10 cellular contexts compared by ENCODE assay signal in the genomic region with DNA sequence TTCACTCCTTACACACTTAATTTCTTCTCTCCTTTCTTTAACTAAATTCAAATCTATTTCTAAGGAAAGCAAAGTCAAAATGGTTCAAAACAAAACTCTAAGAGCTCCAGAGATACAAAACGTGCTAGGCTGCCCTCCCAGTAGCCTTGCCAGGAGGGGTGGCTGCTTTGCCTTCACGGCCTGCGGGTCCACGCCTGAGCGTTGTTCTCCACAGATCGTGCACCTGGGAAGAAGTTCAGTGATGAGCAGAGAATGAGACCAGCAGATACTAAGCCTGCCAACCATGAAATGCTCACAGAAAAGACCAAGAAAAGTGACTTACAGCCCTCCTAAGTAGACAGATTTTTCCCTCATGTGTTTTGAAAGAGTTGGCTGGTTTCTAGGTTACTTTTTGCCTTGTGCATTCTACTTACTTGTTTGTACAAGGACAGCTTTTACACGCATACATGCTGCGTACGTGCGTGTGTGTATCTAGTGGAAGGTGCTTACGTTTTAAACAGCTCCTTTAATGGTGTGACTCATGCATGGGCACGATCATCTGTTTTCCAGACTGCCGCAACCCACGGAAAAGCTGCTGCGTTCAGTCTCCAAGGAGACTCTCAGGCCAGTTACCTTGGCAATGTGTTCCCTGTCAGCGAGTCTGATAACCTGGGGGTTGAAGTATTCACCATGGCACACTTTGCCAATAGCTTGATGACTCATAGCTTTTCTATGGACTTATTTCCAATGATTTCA. TPM values are rescaled to one million over a fixed set of nuclear protein-coding genes. Genes with fewer than 3 reads are reported as not detected.
DNase-seq lines count a peak whose midpoint lies in the region; ATAC-seq and TF ChIP-seq lines count a peak whose summit lies in the region.
"Had no signal": no experiment of that assay in that cellular context is flagged by ENCODE, and none has a peak within 500 bp of the region (broad histone marks: within the 10 kb centered on the region; RNA-seq: fewer than 3 reads in every experiment).

No MANE protein-coding gene starts in this region.

- peak overlapping the region; percentile 61 for H2AFZ ChIP-seq in GM23248

- in situ Hi-C loops in GM23248 (cut with MboI) (no loop called here), GM13976 (cut with MboI; ENCODE audit: low sequenced_read_pairs, unreplicated experiment) (no loop called here)

- WGBS in GM23248 (ENCODE audit: low coverage in 1 of 2, low lambda C conversion rate in 2 of 2, missing lambda C conversion rate in 2 of 2), 2 experiments, result 2 to 3% methylated on average over 16 of the region's 16 CpGs

- no peaks in the 10 kb centered on the region for H3F3A ChIP-seq in GM23248 (ENCODE audit: insufficient read depth)

- H3K79me2 ChIP-seq in GM23248 (ENCODE audit: insufficient read depth), result no peaks in the 10 kb centered on the region

- DNase-seq in GM23248, result peak; percentile 90
- peak; percentile 90 for DNase-seq in astrocyte of the hippocampus (ENCODE audit: low read depth, low spot score)
- DNase-seq in left cardiac atrium, result peak; percentile 71
- no peak for DNase-seq in globus pallidus (ENCODE audit: low spot score)
- no peak for DNase-seq in GM13976 (ENCODE audit: low spot score)
- DNase-seq in activated naive CD4-positive, alpha-beta T cell treated with anti-CD3 and anti-CD28 coated beads, Interleukin-2, amount 50 U/mL, for 72 hours (ENCODE audit: low spot score in 2 of 2), result no peak
- DNase-seq: activated naive CD4-positive, alpha-beta T cell treated with anti-CD3 and anti-CD28 coated beads for 36 hours; NCI-H774 had no signal

- H3K27ac Mint-ChIP-seq in activated naive CD4-positive, alpha-beta T cell treated with anti-CD3 and anti-CD28 coated beads, Interleukin-2, amount 50 U/mL, for 72 hours, result no peak overlapping the region
- H3K27ac Mint-ChIP-seq: activated naive CD4-positive, alpha-beta T cell treated with anti-CD3 and anti-CD28 coated beads for 36 hours had no signal

- H4K20me1 ChIP-seq in GM23248 (ENCODE audit: insufficient read depth), result no peaks in the 10 kb centered on the region

- ATAC-seq in left cardiac atrium (peak; percentile 88 to 97), GM18519 (IDR thresholded peaks at IDR 0.05; ENCODE audit: low FRiP score, unreplicated experiment) (no peak)
- no peak for ATAC-seq in activated naive CD4-positive, alpha-beta T cell treated with anti-CD3 and anti-CD28 coated beads, Interleukin-2, amount 50 U/mL, for 72 hours

- intact Hi-C loops in left cardiac atrium (cut with DNase I), result no loop called here

- H3K9me3 ChIP-seq in GM23248 (ENCODE audit: low read depth) (no peaks in the 10 kb centered on the region), skeletal muscle satellite cell (replicated peaks; ENCODE audit: low read length) (no peaks in the 10 kb centered on the region)

- H3K36me3 Mint-ChIP-seq in activated naive CD4-positive, alpha-beta T cell treated with anti-CD3 and anti-CD28 coated beads, Interleukin-2, amount 50 U/mL, for 72 hours, result no peaks in the 10 kb centered on the region

- peak overlapping the region; percentile 73 for H3K4me2 ChIP-seq in GM23248 (ENCODE audit: unreplicated experiment)
- peak overlapping the region; percentile 2 for H3K4me2 ChIP-seq in skeletal muscle satellite cell (ENCODE audit: low read length)

- H3K9me3 Mint-ChIP-seq in activated naive CD4-positive, alpha-beta T cell treated with anti-CD3 and anti-CD28 coated beads, Interleukin-2, amount 50 U/mL, for 72 hours, result no peaks in the 10 kb centered on the region
- H3K9me3 Mint-ChIP-seq: activated naive CD4-positive, alpha-beta T cell treated with anti-CD3 and anti-CD28 coated beads for 36 hours had no signal

- H3K4me1 ChIP-seq in GM23248 (ENCODE audit: insufficient read depth), result 0 out of 2 replicates have a peak, but pooled peaks cover 4% of the 10 kb centered on the region
- peaks cover 4% of the 10 kb centered on the region for H3K4me1 ChIP-seq in skeletal muscle satellite cell (ENCODE audit: control insufficient read depth, insufficient read depth, low read length)

- H3K27me3 ChIP-seq in GM23248 (replicated peaks; ENCODE audit: insufficient read depth), result no peaks in the 10 kb centered on the region
- no peaks in the 10 kb centered on the region for H3K27me3 ChIP-seq in skeletal muscle satellite cell (ENCODE audit: control insufficient read depth, insufficient read depth, low read length)

- H3K4me3 ChIP-seq in GM23248 (peak overlapping the region; percentile 55), skeletal muscle satellite cell (ENCODE audit: low read length) (no peak overlapping the region)

- TF ChIP-seq CTCF in GM13976 (IDR thresholded peaks at IDR 0.05; ENCODE audit: borderline replicate concordance, control extremely low read depth, extremely low read depth, insufficient read depth, missing control alignments), result no peak

- H3K9me2 ChIP-seq in GM23248 (ENCODE audit: insufficient read depth), result no peaks in the 10 kb centered on the region

- peak overlapping the region; percentile 23 for H3K27ac ChIP-seq in GM23248

- H3K36me3 ChIP-seq in GM23248 (ENCODE audit: low read depth) (no peaks in the 10 kb centered on the region), skeletal muscle satellite cell (ENCODE audit: insufficient read depth, low read length) (no peaks in the 10 kb centered on the region)

- H3K9ac ChIP-seq in GM23248 (peak overlapping the region; percentile 59), skeletal muscle satellite cell (ENCODE audit: low read depth, low read length) (no peak overlapping the region)

RNA-seq across cellular contexts. Expression of a gene that starts 32.4 kb away (rescaled TPM):
- total RNA-seq in GM23248 (2014; rRNA removed; shearing (Covaris generic)), result not detected in 2 replicates
- polyA plus RNA-seq in GM23248 (2016; fragmentation: Nextera tagmentation; extraction: Ambion mirVana), result not detected in 2 replicates
- total RNA-seq in left cardiac atrium, result not detected
- total RNA-seq in skeletal muscle satellite cell (2012; rRNA removed), result not detected in 2 replicates
- total RNA-seq in activated naive CD4-positive, alpha-beta T cell treated with anti-CD3 and anti-CD28 coated beads, Interleukin-2, amount 50 U/mL, for 72 hours, result not detected
- total RNA-seq: activated naive CD4-positive, alpha-beta T cell treated with anti-CD3 and anti-CD28 coated beads for 36 hours had no signal

Comparison
In these comparisons a context has a peak if more than half of its experiments do, and no peak if none do; other contexts are left out.
1. DNase-seq: peak in GM23248 (single experiment), astrocyte of the hippocampus (single experiment) and left cardiac atrium (single experiment); none in globus pallidus (single experiment), GM13976 (single experiment) and activated naive CD4-positive, alpha-beta T cell treated with anti-CD3 and anti-CD28 coated beads, Interleukin-2, amount 50 U/mL, for 72 hours (0 of 2).
2. ATAC-seq: peak in left cardiac atrium (2 of 2); none in GM18519 (single experiment) and activated naive CD4-positive, alpha-beta T cell treated with anti-CD3 and anti-CD28 coated beads, Interleukin-2, amount 50 U/mL, for 72 hours (0 of 2).